In the genomic region with DNA sequence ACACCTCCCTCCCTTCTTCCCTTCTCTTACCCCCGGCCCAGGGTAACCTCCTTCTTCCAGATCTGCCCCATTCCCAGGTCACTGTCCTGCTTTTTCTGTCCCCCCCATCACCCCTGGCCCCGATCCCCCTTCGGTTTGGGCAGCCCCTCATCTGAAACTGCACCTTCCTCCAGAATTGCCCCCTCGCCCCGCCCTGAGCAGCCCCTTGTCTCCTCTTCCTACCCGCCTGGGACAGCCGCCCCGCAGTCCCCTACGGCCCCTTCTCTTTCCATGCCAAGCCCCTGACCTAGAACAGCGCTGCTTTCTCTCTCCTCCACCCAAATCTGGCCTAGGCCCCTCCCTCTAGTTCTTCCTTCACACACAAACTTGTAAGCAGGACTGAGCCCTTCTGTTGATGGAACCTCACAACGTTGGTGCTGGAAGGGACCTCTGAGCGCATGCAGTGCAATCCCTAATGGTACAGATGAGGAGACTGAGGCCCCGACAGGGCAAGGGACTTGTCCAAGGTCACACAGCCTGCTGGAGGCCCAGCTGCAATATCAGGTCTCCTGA, we compare ENCODE assay signal across 8 cellular contexts. TPM values are rescaled to one million over a fixed set of nuclear protein-coding genes. Genes with fewer than 3 reads are reported as not detected.
A peak's percentile ranks its signal among the peaks of the same experiment; 100 is the strongest.
DNase-seq lines count a peak whose midpoint lies in the region; ATAC-seq and TF ChIP-seq lines count a peak whose summit lies in the region.

No MANE protein-coding gene starts in this region.

- H3K9me3 ChIP-seq in neutrophil = no peaks in the 10 kb centered on the region

- H3K4me1 ChIP-seq in neutrophil (ENCODE audit: control insufficient read depth in 1 of 2, insufficient read depth in 1 of 2, low read depth in 1 of 2, low read length in 1 of 2) = peaks cover 21 to 25% of the 10 kb centered on the region in 2 experiments

- TF ChIP-seq CTCF in VCaP (conservative IDR thresholded peaks at IDR 0.05) (no peak), neutrophil (IDR thresholded peaks at IDR 0.05) (no peak), GM10248 (IDR thresholded peaks at IDR 0.05; ENCODE audit: control extremely low read depth, extremely low read depth, low read depth, missing control alignments) (no peak)

- POLR2A ChIA-PET in GM10248 (lab: Yijun Ruan, JAX) = interaction anchor here (1.5 kb wide), 1 partner anchor 55 kb away, joined by 11 read pairs; a partner anchor contains a TSS

- H3K36me3 ChIP-seq in neutrophil = peaks cover 11% of the 10 kb centered on the region

- H3K4me3 ChIP-seq in neutrophil (ENCODE audit: low read depth in 1 of 2, low read length in 1 of 2) = peak overlapping the region; percentile 85 to 97

- CTCF ChIA-PET in GM10248 (lab: Yijun Ruan, JAX) = interaction anchor here (0.8 to 1.8 kb wide), 4 partner anchors 9 to 29 kb away, joined by 3 to 6 read pairs (median 5); a partner anchor contains a TSS

- peak overlapping the region; percentile 84 for H3K27ac ChIP-seq in VCaP
- H3K27ac ChIP-seq in neutrophil = peak overlapping the region; percentile 79

- H3K27me3 ChIP-seq in neutrophil = no peaks in the 10 kb centered on the region

- DNase-seq in NCI-H146 treated with DMSO at 0.1 percent for 48 hours (lab: John Stamatoyannopoulos, UW; ENCODE audit: unreplicated experiment) (peak; percentile 23), NCI-H146 (lab: John Stamatoyannopoulos, UW) (no peak), middle frontal gyrus (ENCODE audit: extremely low spot score, low spot score) (no peak), GM10248 (ENCODE audit: extremely low spot score) (no peak)

- ATAC-seq in esophagus mucosa (peak; percentile 0), HG03460 (IDR thresholded peaks at IDR 0.05; ENCODE audit: unreplicated experiment) (no peak)

RNA-seq across cellular contexts. Expression of a gene that starts 0.6 kb away (rescaled TPM):
- total RNA-seq in esophagus mucosa = 21.2 TPM

RNA-seq across cellular contexts. Expression of a gene that starts 6.0 kb away (rescaled TPM):
- 19.4 TPM for total RNA-seq in esophagus mucosa

RNA-seq across cellular contexts. Expression of a gene that starts 24.4 kb away (rescaled TPM):
- not detected for total RNA-seq in esophagus mucosa

RNA-seq across cellular contexts. Expression of a gene that starts 28.7 kb away (rescaled TPM):
- 46.1 TPM for total RNA-seq in esophagus mucosa

RNA-seq across cellular contexts. Expression of a gene that starts 29.0 kb away (rescaled TPM):
- total RNA-seq in esophagus mucosa = 32.6 TPM
